Comparison of ENCODE assay signal across 15 cellular contexts in the genomic region with DNA sequence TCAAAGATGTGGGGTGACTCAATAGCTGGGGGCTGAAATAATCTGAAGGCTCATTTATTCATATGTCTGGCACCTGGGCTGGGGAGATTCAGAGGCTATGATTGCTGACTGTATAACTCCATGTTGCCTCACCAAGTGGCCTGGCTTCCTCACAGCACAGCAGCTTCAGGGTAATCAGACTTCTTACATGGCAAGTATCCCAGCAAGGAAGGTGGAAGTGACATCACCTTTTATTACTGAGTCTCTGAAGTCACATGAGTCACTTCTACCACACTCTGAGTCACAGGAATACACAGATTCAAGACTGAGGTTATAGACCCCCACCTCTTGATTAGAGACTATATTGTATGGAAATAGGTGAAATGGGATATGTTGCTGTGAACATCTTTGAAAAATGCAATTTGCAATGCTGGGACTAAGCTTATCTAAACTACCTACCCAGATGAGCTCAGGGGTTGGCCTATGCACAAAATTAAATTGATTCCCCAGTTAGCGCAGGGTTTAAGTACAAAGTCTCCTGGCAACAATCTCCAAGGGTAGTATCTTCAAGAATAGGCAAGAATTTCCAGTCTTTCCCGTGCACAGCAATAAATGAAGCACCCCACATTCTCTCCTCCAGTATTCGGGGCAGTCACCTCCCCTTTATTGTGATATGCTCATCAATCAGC.
DNase-seq lines count a peak whose midpoint lies in the region; ATAC-seq and TF ChIP-seq lines count a peak whose summit lies in the region.
"Had no signal": no experiment of that assay in that cellular context is flagged by ENCODE, and none has a peak within 500 bp of the region (broad histone marks: within the 10 kb centered on the region; RNA-seq: fewer than 3 reads in every experiment).

No MANE protein-coding gene starts in this region.

- TF ChIP-seq CTCF in RWPE1 (conservative IDR thresholded peaks at IDR 0.05; ENCODE audit: low read depth) = no peak
- no peak for TF ChIP-seq CTCF in fibroblast of lung (conservative IDR thresholded peaks at IDR 0.05 in 1 of 2, IDR thresholded peaks at IDR 0.05 in 1 of 2; ENCODE audit: low read depth in 1 of 2, low read length in 2 of 2)

- H3K36me3 ChIP-seq in fibroblast of lung (ENCODE audit: control insufficient read depth, insufficient read depth, low read length) = no peaks in the 10 kb centered on the region
- H3K36me3 ChIP-seq: neutrophil, stomach had no signal

- no peaks in the 10 kb centered on the region for H3K4me1 ChIP-seq in fibroblast of lung (ENCODE audit: control insufficient read depth, extremely low read depth, insufficient read depth, low read length)
- H3K4me1 ChIP-seq: stomach had no signal

- H3K27ac ChIP-seq in RWPE1 (no peak overlapping the region), fibroblast of lung (ENCODE audit: insufficient read depth, low read length) (no peak overlapping the region)
- H3K27ac ChIP-seq: 22Rv1, neutrophil, skin epidermis, stomach had no signal

- H3K79me2 ChIP-seq in fibroblast of lung (ENCODE audit: control insufficient read depth, insufficient read depth, low read length) = no peaks in the 10 kb centered on the region

- H3K27me3 ChIP-seq in fibroblast of lung (ENCODE audit: control insufficient read depth, insufficient read depth, low read length) = no peaks in the 10 kb centered on the region
- H3K27me3 ChIP-seq: neutrophil, stomach had no signal

- H3K4me3 ChIP-seq in fibroblast of lung (replicated peaks in 1 of 4; ENCODE audit: control extremely low read depth in 1 of 4, insufficient read depth in 1 of 4, low read depth in 3 of 4, low read length in 4 of 4) (no peak overlapping the region), skeletal muscle cell (ENCODE audit: low read depth, low read length) (no peak overlapping the region)
- H3K4me3 ChIP-seq: skin epidermis, stomach had no signal

- no peaks in the 10 kb centered on the region for H4K20me1 ChIP-seq in fibroblast of lung (ENCODE audit: control insufficient read depth, extremely low read depth, insufficient read depth, low read length)

- POLR2A ChIA-PET in RWPE1 (lab: Yijun Ruan, JAX; ENCODE audit: low non-redundant PET) = no interaction called here

- H2AFZ ChIP-seq in fibroblast of lung (ENCODE audit: low read length) = no peak overlapping the region

- no peak overlapping the region for H3K9ac ChIP-seq in fibroblast of lung (ENCODE audit: insufficient read depth, low read length)

- H3K9me3 ChIP-seq in fibroblast of lung (ENCODE audit: control insufficient read depth, insufficient read depth, low read depth, low read length) = no peaks in the 10 kb centered on the region
- H3K9me3 ChIP-seq: neutrophil, stomach had no signal

- DNase-seq in DMS53 (lab: John Stamatoyannopoulos, UW) (peak; percentile 18), DMS53 treated with DMSO at 0.1 percent for 48 hours (lab: John Stamatoyannopoulos, UW; ENCODE audit: unreplicated experiment) (no peak), RWPE1 (ENCODE audit: low spot score) (peak; percentile 29), fibroblast of lung (ENCODE audit: low read depth in 2 of 2) (peak; percentile 73 to 93), skeletal muscle cell (ENCODE audit: low read depth) (peak; percentile 74), NCI-H524 (lab: John Stamatoyannopoulos, UW) (no peak)
- DNase-seq: CD8-positive, alpha-beta memory T cell; NCI-H774; SIG-M5; stomach had no signal

- no peak for ATAC-seq in HG03342 (IDR thresholded peaks at IDR 0.05; ENCODE audit: unreplicated experiment)
- ATAC-seq in GM18517 (IDR thresholded peaks at IDR 0.05; ENCODE audit: unreplicated experiment) = no peak

- no peak overlapping the region for H3K4me2 ChIP-seq in fibroblast of lung (ENCODE audit: extremely low read depth, insufficient read depth, low read length)

- CTCF ChIA-PET in RWPE1 (lab: Yijun Ruan, JAX) = no interaction called here

Comparison
In these comparisons a context has a peak if more than half of its experiments do, and no peak if none do; other contexts are left out.
1. DNase-seq: peak in DMS53 (single experiment), RWPE1 (single experiment), fibroblast of lung (2 of 2) and skeletal muscle cell (single experiment); none in DMS53 treated with DMSO at 0.1 percent for 48 hours (single experiment) and NCI-H524 (0 of 2).